ENCODE assay signal across 1 cellular context in the genomic region with DNA sequence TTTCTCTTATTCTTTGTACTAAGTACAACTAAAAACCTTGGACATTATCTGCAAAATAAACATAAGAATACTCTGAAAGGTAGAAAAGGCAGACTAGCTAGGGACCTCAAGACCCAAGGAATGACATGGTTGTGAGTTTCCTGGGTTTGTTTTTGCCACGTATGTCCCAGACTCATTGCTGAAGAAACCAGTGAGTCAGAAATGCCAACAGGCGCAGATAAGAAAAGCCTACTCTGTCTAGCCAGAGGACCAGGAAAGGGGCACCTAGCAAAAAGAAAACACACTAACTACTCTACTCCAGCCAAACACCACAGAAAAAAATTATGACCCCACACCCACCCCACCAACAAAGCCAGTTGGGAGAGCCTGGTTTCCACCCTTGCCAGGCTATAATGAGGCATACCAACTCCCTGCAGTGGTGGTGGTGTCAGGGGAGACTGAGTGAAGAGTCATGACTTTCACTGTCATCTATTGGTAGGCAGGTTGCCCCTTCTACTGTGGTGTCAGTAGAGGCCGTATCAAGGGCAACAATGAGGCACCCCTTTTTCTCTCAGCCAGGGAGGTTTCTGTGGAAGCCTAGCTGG.
TF ChIP-seq lines count a peak whose summit lies in the region.

No MANE protein-coding gene starts in this region.

TF ChIP-seq in endothelial cell of umbilical vein, 7 proteins besides CTCF, POLR2A, EP300 and RAD21 (continued from another document):
- peak; percentile 50 for TF ChIP-seq GATA2 (IDR thresholded peaks at IDR 0.05; ENCODE audit: insufficient read depth, insufficient read length, low read depth, low read length)
- no peak for TF ChIP-seq MYC (IDR thresholded peaks at IDR 0.05; ENCODE audit: low read depth, low read length)
